In genomic region chr13:107223867-107224266, GRCh38 we compare ENCODE assay signal across 23 cellular contexts.
"Had no signal": no experiment of that assay in that cellular context is flagged by ENCODE, and none has a peak within 500 bp of the region (broad histone marks: within the 10 kb centered on the region; RNA-seq: fewer than 3 reads in every experiment).

No MANE protein-coding gene starts in this region.

- H3K4me3 ChIP-seq: MG63, SJSA1, SK-N-MC had no signal

- FAIRE-seq: RCC 7860 had no signal

- H3K4me1 ChIP-seq: SJSA1 had no signal

- H3K27me3 ChIP-seq: MG63 had no signal

- H3K9me3 ChIP-seq: MG63, SJSA1 had no signal

- H3K36me3 ChIP-seq: MG63, SJSA1 had no signal

- DNase-seq: Karpas-422, KG1, MG63, NCI-H1092 treated with DMSO at 0.1 percent for 48 hours, NCI-H1417 treated with DMSO at 0.1 percent for 48 hours, NCI-H146, NCI-H1694 treated with DMSO at 0.1 percent for 48 hours, NCI-H1930, NCI-H2081, NCI-H2107, NCI-H226, NCI-H446, NCI-H510A, NCI-H524 treated with DMSO at 0.1 percent for 48 hours, NCI-H69, NCI-H774, Right ventricle myocardium superior, RPMI8226, SIG-M5, SW 1271 had no signal

- H3K27ac ChIP-seq: SJSA1, SK-N-MC had no signal
